9 cellular contexts compared by ENCODE assay signal in genomic region chr10:16950686-16951681, GRCh38.
DNase-seq lines count a peak whose midpoint lies in the region; ATAC-seq and TF ChIP-seq lines count a peak whose summit lies in the region.
"Had no signal": no experiment of that assay in that cellular context is flagged by ENCODE, and none has a peak within 500 bp of the region (broad histone marks: within the 10 kb centered on the region; RNA-seq: fewer than 3 reads in every experiment).

No MANE protein-coding gene starts in this region.

- CTCF ChIA-PET in activated CD4-positive, alpha-beta T cell treated with anti-CD3 and anti-CD28 coated beads for 36 hours (lab: Charles Lee): interaction anchor here (0.6 to 1.1 kb wide), 2 partner anchors 8 to 19 kb away, joined by 3 read pairs; no protein-coding TSS in a partner anchor

- peak; percentile 52 for DNase-seq in activated CD4-positive, alpha-beta T cell treated with anti-CD3 and anti-CD28 coated beads for 36 hours
- DNase-seq in activated CD4-positive, alpha-beta T cell treated with anti-CD3 and anti-CD28 coated beads, Interleukin-2, amount 10 ng/mL, durations not matched to agents 24 days and 14 days: no peak
- DNase-seq in SK-MEL-5 (ENCODE audit: low read depth, low spot score) (peak; percentile 67), fibroblast of villous mesenchyme (ENCODE audit: low read depth) (peak; percentile 56), NCI-H345 (lab: John Stamatoyannopoulos, UW) (no peak), prostate gland (ENCODE audit: low spot score) (no peak)

- H3K4me3 Mint-ChIP-seq in activated CD4-positive, alpha-beta T cell treated with anti-CD3 and anti-CD28 coated beads for 36 hours: no peak overlapping the region
- H3K4me3 Mint-ChIP-seq in activated CD4-positive, alpha-beta T cell treated with anti-CD3 and anti-CD28 coated beads, Interleukin-2, amount 10 ng/mL, durations not matched to agents 24 days and 14 days: no peak overlapping the region

- H3K9ac ChIP-seq in skeletal muscle satellite cell (ENCODE audit: low read depth, low read length): peak overlapping the region; percentile 33

- H3K9me3 Mint-ChIP-seq in activated CD4-positive, alpha-beta T cell treated with anti-CD3 and anti-CD28 coated beads for 36 hours (ENCODE audit: low read depth): no peaks in the 10 kb centered on the region
- H3K9me3 Mint-ChIP-seq in activated CD4-positive, alpha-beta T cell treated with anti-CD3 and anti-CD28 coated beads, Interleukin-2, amount 10 ng/mL, durations not matched to agents 24 days and 14 days: no peaks in the 10 kb centered on the region

- no peak overlapping the region for H3K27ac Mint-ChIP-seq in activated CD4-positive, alpha-beta T cell treated with anti-CD3 and anti-CD28 coated beads for 36 hours
- no peak overlapping the region for H3K27ac Mint-ChIP-seq in activated CD4-positive, alpha-beta T cell treated with anti-CD3 and anti-CD28 coated beads, Interleukin-2, amount 10 ng/mL, durations not matched to agents 24 days and 14 days

- TF ChIP-seq POLR2A in prostate gland (IDR thresholded peaks at IDR 0.05): no peak

- 56% methylated on average over 8 of the region's 8 CpGs for WGBS in prostate gland

- H3K27me3 ChIP-seq in skeletal muscle satellite cell (ENCODE audit: control insufficient read depth, insufficient read depth, low read length) (no peaks in the 10 kb centered on the region), prostate gland (replicated peaks; ENCODE audit: insufficient read depth) (no peaks in the 10 kb centered on the region)

- H3K9me3 ChIP-seq in skeletal muscle satellite cell (replicated peaks; ENCODE audit: low read length) (no peaks in the 10 kb centered on the region), prostate gland (no peaks in the 10 kb centered on the region)

- in situ Hi-C loops in SK-MEL-5 (cut with HindIII; ENCODE audit: low pct_unique_long_range_greater_than_20kb, low sequenced_read_pairs): no loop called here

- H3K27me3 Mint-ChIP-seq in activated CD4-positive, alpha-beta T cell treated with anti-CD3 and anti-CD28 coated beads for 36 hours: no peaks in the 10 kb centered on the region
- H3K27me3 Mint-ChIP-seq in activated CD4-positive, alpha-beta T cell treated with anti-CD3 and anti-CD28 coated beads, Interleukin-2, amount 10 ng/mL, durations not matched to agents 24 days and 14 days: peaks cover 11% of the 10 kb centered on the region

- TF ChIP-seq CTCF in fibroblast of villous mesenchyme (IDR thresholded peaks at IDR 0.05; ENCODE audit: insufficient read depth, low read depth, low read length) (no peak), prostate gland (IDR thresholded peaks at IDR 0.05) (no peak)

- peaks cover 12% of the 10 kb centered on the region for H3K4me1 ChIP-seq in skeletal muscle satellite cell (ENCODE audit: control insufficient read depth, insufficient read depth, low read length)
- no peaks in the 10 kb centered on the region for H3K4me1 ChIP-seq in prostate gland (replicated peaks)

- H3K4me2 ChIP-seq in skeletal muscle satellite cell (ENCODE audit: low read length): peak overlapping the region; percentile 36

- intact Hi-C loops in activated CD4-positive, alpha-beta T cell treated with anti-CD3 and anti-CD28 coated beads for 36 hours (cut with DNase I, micrococcal nuclease): no loop called here
- intact Hi-C loops in activated CD4-positive, alpha-beta T cell treated with anti-CD3 and anti-CD28 coated beads, Interleukin-2, amount 10 ng/mL, durations not matched to agents 24 days and 14 days (cut with micrococcal nuclease): no loop called here
- intact Hi-C loops in prostate gland (cut with DNase I): no loop called here

- H3K4me3 ChIP-seq in fibroblast of villous mesenchyme (ENCODE audit: low read depth, low read length) (no peak overlapping the region), skeletal muscle satellite cell (ENCODE audit: low read length) (no peak overlapping the region), prostate gland (no peak overlapping the region)
- H3K4me3 ChIP-seq: coronary artery had no signal

- H3K36me3 ChIP-seq in skeletal muscle satellite cell (ENCODE audit: insufficient read depth, low read length): no peaks in the 10 kb centered on the region
- no peaks in the 10 kb centered on the region for H3K36me3 ChIP-seq in prostate gland

- peaks cover 20% of the 10 kb centered on the region for H3K4me1 Mint-ChIP-seq in activated CD4-positive, alpha-beta T cell treated with anti-CD3 and anti-CD28 coated beads for 36 hours
- H3K4me1 Mint-ChIP-seq in activated CD4-positive, alpha-beta T cell treated with anti-CD3 and anti-CD28 coated beads, Interleukin-2, amount 10 ng/mL, durations not matched to agents 24 days and 14 days: peaks cover 7% of the 10 kb centered on the region

- peak; percentile 75 for ATAC-seq in activated CD4-positive, alpha-beta T cell treated with anti-CD3 and anti-CD28 coated beads for 36 hours
- no peak for ATAC-seq in HG03469 (IDR thresholded peaks at IDR 0.05; ENCODE audit: unreplicated experiment)

- POLR2A ChIA-PET in activated CD4-positive, alpha-beta T cell treated with anti-CD3 and anti-CD28 coated beads for 36 hours (lab: Charles Lee): no interaction called here

- H3K27ac ChIP-seq in prostate gland: no peak overlapping the region

- H3K36me3 Mint-ChIP-seq in activated CD4-positive, alpha-beta T cell treated with anti-CD3 and anti-CD28 coated beads for 36 hours (ENCODE audit: low read depth): no peaks in the 10 kb centered on the region
- H3K36me3 Mint-ChIP-seq in activated CD4-positive, alpha-beta T cell treated with anti-CD3 and anti-CD28 coated beads, Interleukin-2, amount 10 ng/mL, durations not matched to agents 24 days and 14 days (ENCODE audit: low read depth): no peaks in the 10 kb centered on the region

Comparison
In these comparisons a context has a peak if more than half of its experiments do, and no peak if none do; other contexts are left out.
1. DNase-seq: peak in activated CD4-positive, alpha-beta T cell treated with anti-CD3 and anti-CD28 coated beads for 36 hours (single experiment), SK-MEL-5 (single experiment) and fibroblast of villous mesenchyme (single experiment); none in activated CD4-positive, alpha-beta T cell treated with anti-CD3 and anti-CD28 coated beads, Interleukin-2, amount 10 ng/mL, durations not matched to agents 24 days and 14 days (single experiment), NCI-H345 (single experiment) and prostate gland (single experiment).